ENCODE assay signal across 19 cellular contexts in genomic region chr9:123129411-123129810, GRCh38.
DNase-seq lines count a peak whose midpoint lies in the region; ATAC-seq, FAIRE-seq and TF ChIP-seq lines count a peak whose summit lies in the region.
"Had no signal": no experiment of that assay in that cellular context is flagged by ENCODE, and none has a peak within 500 bp of the region (broad histone marks: within the 10 kb centered on the region; RNA-seq: fewer than 3 reads in every experiment).

No MANE protein-coding gene starts in this region.

- DNase-seq in KBM-7 (peak; percentile 11), MV-4-11 (lab: John Stamatoyannopoulos, UW) (peak; percentile 76), astrocyte (ENCODE audit: low read depth) (no peak), esophagus squamous epithelium (lab: John Stamatoyannopoulos, UW) (no peak)
- DNase-seq in stimulated activated naive B cell treated with anti-CD40 and anti-IgM and Interleukin-4, amounts not matched to agents 10 μg/mL and 1 μg/mL and 100 μg/mL, for 72 hours, result no peak
- no peak for DNase-seq in activated naive CD4-positive, alpha-beta T cell (lab: John Stamatoyannopoulos, UW)
- DNase-seq: CD4-positive, CD25-positive, alpha-beta regulatory T cell; EL; KG1; NCI-H1417; NCI-H1694 treated with DMSO at 0.1 percent for 48 hours; NCI-H2081 treated with DMSO at 0.1 percent for 48 hours; NCI-H2171 treated with DMSO at 0.1 percent for 48 hours; NCI-H446; NCI-H526; Peyer's patch; T-helper 1 cell had no signal

- no peaks in the 10 kb centered on the region for H3K79me2 ChIP-seq in astrocyte (ENCODE audit: insufficient read depth, low read length)

- H3K27ac ChIP-seq in astrocyte (ENCODE audit: low read depth, low read length), result no peak overlapping the region
- H3K27ac ChIP-seq in esophagus squamous epithelium, result no peak overlapping the region
- H3K27ac ChIP-seq: Peyer's patch had no signal

- TF ChIP-seq CTCF in astrocyte (IDR thresholded peaks at IDR 0.05; ENCODE audit: insufficient read depth, low read depth, low read length) (no peak), esophagus squamous epithelium (IDR thresholded peaks at IDR 0.05) (no peak)

- no peaks in the 10 kb centered on the region for H3K36me3 ChIP-seq in astrocyte (ENCODE audit: insufficient read depth, low read length)
- peaks cover 0 to 98% (median 5%) of the 10 kb centered on the region in 3 donors for H3K36me3 ChIP-seq in esophagus squamous epithelium

- H3K4me2 ChIP-seq in astrocyte (ENCODE audit: low read length), result no peak overlapping the region

- no peak for TF ChIP-seq POLR2A in esophagus squamous epithelium (IDR thresholded peaks at IDR 0.05)

- H3K27ac Mint-ChIP-seq in astrocyte (ENCODE audit: unreplicated experiment), result no peak overlapping the region
- peak overlapping the region; percentile 9 for H3K27ac Mint-ChIP-seq in stimulated activated naive B cell treated with anti-CD40 and anti-IgM and Interleukin-4, amounts not matched to agents 10 μg/mL and 1 μg/mL and 100 μg/mL, for 72 hours

- FAIRE-seq in astrocyte (lab: Jason Lieb, UNC), result no peak

- no peaks in the 10 kb centered on the region for H3K27me3 ChIP-seq in astrocyte (ENCODE audit: insufficient read depth, low read length)
- H3K27me3 ChIP-seq in esophagus squamous epithelium, result no peaks in the 10 kb centered on the region
- H3K27me3 ChIP-seq: Peyer's patch had no signal

- no peak overlapping the region for H3K4me3 ChIP-seq in astrocyte (ENCODE audit: insufficient read depth, low read depth, low read length)
- H3K4me3 ChIP-seq in esophagus squamous epithelium, result no peak overlapping the region
- H3K4me3 ChIP-seq: Peyer's patch had no signal

- ATAC-seq in stimulated activated naive B cell treated with anti-CD40 and anti-IgM and Interleukin-4, amounts not matched to agents 10 μg/mL and 1 μg/mL and 100 μg/mL, for 72 hours (replicated peaks), result peak; percentile 42 to 53
- no peak for ATAC-seq in GM19351 (IDR thresholded peaks at IDR 0.05; ENCODE audit: unreplicated experiment)
- ATAC-seq: SK-N-SH treated with all-trans-retinoic acid at 6 μM for 48 hours had no signal

- H3K4me1 ChIP-seq in astrocyte (ENCODE audit: insufficient read depth, low read length), result no peaks in the 10 kb centered on the region
- no peaks in the 10 kb centered on the region for H3K4me1 ChIP-seq in esophagus squamous epithelium
- H3K4me1 ChIP-seq: Peyer's patch had no signal

- H2AFZ ChIP-seq in astrocyte (ENCODE audit: low read depth, low read length), result no peak overlapping the region

- no peaks in the 10 kb centered on the region for H3K9me3 Mint-ChIP-seq in astrocyte (ENCODE audit: unreplicated experiment)
- H3K9me3 Mint-ChIP-seq in stimulated activated naive B cell treated with anti-CD40 and anti-IgM and Interleukin-4, amounts not matched to agents 10 μg/mL and 1 μg/mL and 100 μg/mL, for 72 hours, result no peaks in the 10 kb centered on the region
- H3K9me3 Mint-ChIP-seq: CD4-positive, CD25-positive, alpha-beta regulatory T cell had no signal

- no peaks in the 10 kb centered on the region for H3K4me1 Mint-ChIP-seq in astrocyte (ENCODE audit: low read depth, unreplicated experiment)
- H3K4me1 Mint-ChIP-seq in stimulated activated naive B cell treated with anti-CD40 and anti-IgM and Interleukin-4, amounts not matched to agents 10 μg/mL and 1 μg/mL and 100 μg/mL, for 72 hours, result peaks cover 8 to 26% of the 10 kb centered on the region in 2 donors

- WGBS in esophagus squamous epithelium, 2 donors, result 80 to 100% methylated on average over 1 of the region's 1 CpG

- no peaks in the 10 kb centered on the region for H3K27me3 Mint-ChIP-seq in astrocyte (ENCODE audit: low read depth, unreplicated experiment)
- H3K27me3 Mint-ChIP-seq in stimulated activated naive B cell treated with anti-CD40 and anti-IgM and Interleukin-4, amounts not matched to agents 10 μg/mL and 1 μg/mL and 100 μg/mL, for 72 hours, result no peaks in the 10 kb centered on the region
- H3K27me3 Mint-ChIP-seq: CD4-positive, CD25-positive, alpha-beta regulatory T cell had no signal

- in situ Hi-C loops in KBM-7 (cut with MboI; ENCODE audit: low pct_unique_long_range_greater_than_20kb, low sequenced_read_pairs), result no loop called here

- H3K36me3 Mint-ChIP-seq in astrocyte (ENCODE audit: low read depth, unreplicated experiment), result peaks cover 5% of the 10 kb centered on the region
- peaks cover 19 to 31% of the 10 kb centered on the region in 2 donors for H3K36me3 Mint-ChIP-seq in stimulated activated naive B cell treated with anti-CD40 and anti-IgM and Interleukin-4, amounts not matched to agents 10 μg/mL and 1 μg/mL and 100 μg/mL, for 72 hours

- H3K9me3 ChIP-seq in astrocyte (ENCODE audit: insufficient read depth, low read depth, low read length), result no peaks in the 10 kb centered on the region
- no peaks in the 10 kb centered on the region for H3K9me3 ChIP-seq in esophagus squamous epithelium
- H3K9me3 ChIP-seq: Peyer's patch had no signal

- no peaks in the 10 kb centered on the region for H4K20me1 ChIP-seq in astrocyte (ENCODE audit: insufficient read depth, low read length)

- no peak overlapping the region for H3K9ac ChIP-seq in astrocyte (ENCODE audit: low read length)

- peak overlapping the region; percentile 28 for H3K4me3 Mint-ChIP-seq in astrocyte (ENCODE audit: unreplicated experiment)
- no peak overlapping the region for H3K4me3 Mint-ChIP-seq in stimulated activated naive B cell treated with anti-CD40 and anti-IgM and Interleukin-4, amounts not matched to agents 10 μg/mL and 1 μg/mL and 100 μg/mL, for 72 hours

- intact Hi-C loops in esophagus squamous epithelium (cut with DNase I), result no loop called here

Comparison
In these comparisons a context has a peak if more than half of its experiments do, and no peak if none do; other contexts are left out.
1. DNase-seq: peak in KBM-7 (single experiment) and MV-4-11 (single experiment); none in astrocyte (single experiment), stimulated activated naive B cell treated with anti-CD40 and anti-IgM and Interleukin-4, amounts not matched to agents 10 μg/mL and 1 μg/mL and 100 μg/mL, for 72 hours (single experiment), activated naive CD4-positive, alpha-beta T cell (0 of 4) and esophagus squamous epithelium (single experiment).